13 cellular contexts compared by ENCODE assay signal in genomic region chr16:20850981-20851380, GRCh38. TPM values are rescaled to one million over a fixed set of nuclear protein-coding genes. Genes with fewer than 3 reads are reported as not detected.
DNase-seq lines count a peak whose midpoint lies in the region; ATAC-seq, FAIRE-seq and TF ChIP-seq lines count a peak whose summit lies in the region.
"Had no signal": no experiment of that assay in that cellular context is flagged by ENCODE, and none has a peak within 500 bp of the region (broad histone marks: within the 10 kb centered on the region; RNA-seq: fewer than 3 reads in every experiment).

No MANE protein-coding gene starts in this region.

- peaks cover 31% of the 10 kb centered on the region for H3K36me3 Mint-ChIP-seq in activated CD8-positive, alpha-beta memory T cell treated with anti-CD3 and anti-CD28 coated beads, Interleukin-2, amount 10 ng/mL, durations not matched to agents 7 days and 5 days

- CTCF ChIA-PET in activated CD8-positive, alpha-beta memory T cell treated with anti-CD3 and anti-CD28 coated beads, Interleukin-2, amount 10 ng/mL, durations not matched to agents 7 days and 5 days (lab: Charles Lee) = interaction anchor here (0.8 to 8.8 kb wide), 19 partner anchors 15 to 308 kb away, joined by 3 to 87 read pairs (median 7); partner anchors contain the start of genes DCUN1D3, LDAF1 and LYRM1

- H3K4me1 Mint-ChIP-seq in activated CD8-positive, alpha-beta memory T cell treated with anti-CD3 and anti-CD28 coated beads, Interleukin-2, amount 10 ng/mL, durations not matched to agents 7 days and 5 days = peaks cover 37% of the 10 kb centered on the region

- H3K9me3 ChIP-seq in gastroesophageal sphincter (no peaks in the 10 kb centered on the region), pancreas (no peaks in the 10 kb centered on the region), vagina (no peaks in the 10 kb centered on the region)
- H3K9me3 ChIP-seq: Caco-2 had no signal

- no peak for TF ChIP-seq EP300 in gastroesophageal sphincter (IDR thresholded peaks at IDR 0.05)

- H3K27me3 ChIP-seq in gastroesophageal sphincter = no peaks in the 10 kb centered on the region
- no peaks in the 10 kb centered on the region for H3K27me3 ChIP-seq in pancreas
- no peaks in the 10 kb centered on the region for H3K27me3 ChIP-seq in vagina

- no peak for ATAC-seq in activated CD8-positive, alpha-beta memory T cell treated with anti-CD3 and anti-CD28 coated beads, Interleukin-2, amount 10 ng/mL, durations not matched to agents 7 days and 5 days
- ATAC-seq in gastroesophageal sphincter = peak; percentile 18
- ATAC-seq in pancreas = no peak
- ATAC-seq in GM18858 (IDR thresholded peaks at IDR 0.05; ENCODE audit: unreplicated experiment) = no peak

- H3K36me3 ChIP-seq in gastroesophageal sphincter = peaks cover 0 to 14% of the 10 kb centered on the region in 2 donors
- no peaks in the 10 kb centered on the region for H3K36me3 ChIP-seq in pancreas
- no peaks in the 10 kb centered on the region for H3K36me3 ChIP-seq in vagina

- TF ChIP-seq POLR2A in gastroesophageal sphincter (IDR thresholded peaks at IDR 0.05) = no peak
- no peak for TF ChIP-seq POLR2A in vagina (IDR thresholded peaks at IDR 0.05)

- H3K4me3 Mint-ChIP-seq in activated CD8-positive, alpha-beta memory T cell treated with anti-CD3 and anti-CD28 coated beads, Interleukin-2, amount 10 ng/mL, durations not matched to agents 7 days and 5 days = no peak overlapping the region

- FAIRE-seq in pancreas (lab: Jason Lieb, UNC) = no peak

- peak overlapping the region; percentile 41 for H3K27ac Mint-ChIP-seq in activated CD8-positive, alpha-beta memory T cell treated with anti-CD3 and anti-CD28 coated beads, Interleukin-2, amount 10 ng/mL, durations not matched to agents 7 days and 5 days

- H3K4me3 ChIP-seq in gastroesophageal sphincter = no peak overlapping the region
- no peak overlapping the region for H3K4me3 ChIP-seq in pancreas
- no peak overlapping the region for H3K4me3 ChIP-seq in vagina

- 0 to 69% methylated on average over 1 to 3 of the region's 3 CpGs for WGBS in gastroesophageal sphincter (ENCODE audit: low coverage in 1 of 2), 2 donors
- WGBS in pancreas, 2 donors = 71 to 77% methylated on average over 3 of the region's 3 CpGs

- no peaks in the 10 kb centered on the region for H3K9me3 Mint-ChIP-seq in activated CD8-positive, alpha-beta memory T cell treated with anti-CD3 and anti-CD28 coated beads, Interleukin-2, amount 10 ng/mL, durations not matched to agents 7 days and 5 days (ENCODE audit: low read depth)

- DNase-seq in activated CD8-positive, alpha-beta memory T cell treated with anti-CD3 and anti-CD28 coated beads, Interleukin-2, amount 10 ng/mL, durations not matched to agents 7 days and 5 days = no peak
- no peak for DNase-seq in activated CD8-positive, alpha-beta memory T cell treated with anti-CD3 and anti-CD28 coated beads, Interleukin-2, amount 50 U/mL, for 4 hours
- DNase-seq in pancreas (no peak), vagina (ENCODE audit: extremely low spot score in 2 of 2) (no peak), SHP77 treated with DMSO at 0.1 percent for 48 hours (lab: John Stamatoyannopoulos, UW) (no peak)
- no peak for DNase-seq in stimulated activated CD8-positive, alpha-beta memory T cell treated with anti-CD3 and anti-CD28 coated beads, Interleukin-4, amount 100 ng/mL, for 48 hours
- DNase-seq: activated CD8-positive, alpha-beta memory T cell treated with anti-CD3 and anti-CD28 coated beads for 24 hours; activated naive CD4-positive, alpha-beta T cell treated with Interleukin-2 at 50 U/mL for 16 hours; cortex of kidney; NCI-H345 had no signal

- TF ChIP-seq CTCF in gastroesophageal sphincter (IDR thresholded peaks at IDR 0.05) (no peak), pancreas (IDR thresholded peaks at IDR 0.05) (no peak), vagina (IDR thresholded peaks at IDR 0.05) (no peak)

- H3K4me1 ChIP-seq in gastroesophageal sphincter = peaks cover 32 to 49% (median 33%) of the 10 kb centered on the region in 3 donors
- peaks cover 5 to 14% (median 5%) of the 10 kb centered on the region in 3 donors for H3K4me1 ChIP-seq in pancreas
- H3K4me1 ChIP-seq in vagina = peaks cover 40% of the 10 kb centered on the region

- no peaks in the 10 kb centered on the region for H3K27me3 Mint-ChIP-seq in activated CD8-positive, alpha-beta memory T cell treated with anti-CD3 and anti-CD28 coated beads, Interleukin-2, amount 10 ng/mL, durations not matched to agents 7 days and 5 days

- H3K27ac ChIP-seq in gastroesophageal sphincter (peak overlapping the region; percentile 68 to 87 (median 85)), pancreas (peak overlapping the region; percentile 9 to 43 (median 22)), vagina (peak overlapping the region; percentile 82)

- intact Hi-C loops in pancreas (cut with DNase I) (no loop called here), vagina (cut with DNase I) (no loop called here)

RNA-seq across cellular contexts. Expression of gene REXO5, which starts 44.7 kb away (rescaled TPM):
- total RNA-seq in activated CD8-positive, alpha-beta memory T cell treated with anti-CD3 and anti-CD28 coated beads, Interleukin-2, amount 10 ng/mL, durations not matched to agents 7 days and 5 days = 10 to 100 TPM; 18.7 to 24.7 TPM
- 1 to 10 TPM; 2.2 to 6.9 (median 3.7) TPM for total RNA-seq in gastroesophageal sphincter
- 1 to 10 TPM in 4 of 6 donors, under 1 TPM in 2; 0.88 to 4.9 (median 1.7) TPM for total RNA-seq in pancreas
- 1 to 10 TPM; 2.5 to 2.8 TPM for polyA plus RNA-seq in pancreas
- total RNA-seq in vagina = 3.7 TPM

RNA-seq across cellular contexts. Expression of gene ERI2, which starts 44.7 kb away (rescaled TPM):
- total RNA-seq in activated CD8-positive, alpha-beta memory T cell treated with anti-CD3 and anti-CD28 coated beads, Interleukin-2, amount 10 ng/mL, durations not matched to agents 7 days and 5 days = 10 to 100 TPM; 20.1 to 21.6 TPM
- total RNA-seq in gastroesophageal sphincter = 10 to 100 TPM in 3 of 4 donors, 1 to 10 TPM in 1; 7.7 to 21.8 (median 12.2) TPM
- 10 to 100 TPM in 3 of 6 donors, 1 to 10 TPM in 3; 7.9 to 12.1 (median 10.0) TPM for total RNA-seq in pancreas
- 1 to 10 TPM; 8.3 to 8.7 TPM for polyA plus RNA-seq in pancreas
- total RNA-seq in vagina = 6.4 TPM

RNA-seq across cellular contexts. Expression of gene DCUN1D3, which starts 49.2 kb away (rescaled TPM):
- total RNA-seq in activated CD8-positive, alpha-beta memory T cell treated with anti-CD3 and anti-CD28 coated beads, Interleukin-2, amount 10 ng/mL, durations not matched to agents 7 days and 5 days = 10 to 100 TPM; 18.1 to 24.4 TPM
- total RNA-seq in gastroesophageal sphincter = 10 to 100 TPM; 28.6 to 35.7 (median 33.5) TPM
- 1 to 10 TPM; 5.2 to 7.7 (median 7.0) TPM for total RNA-seq in pancreas
- polyA plus RNA-seq in pancreas = 1 to 10 TPM; 3.7 to 4.0 TPM
- 19.2 TPM for total RNA-seq in vagina

RNA-seq across cellular contexts. Expression of gene LYRM1, which starts 49.6 kb away (rescaled TPM):
- 10 to 100 TPM; 38.6 to 47.7 TPM for total RNA-seq in activated CD8-positive, alpha-beta memory T cell treated with anti-CD3 and anti-CD28 coated beads, Interleukin-2, amount 10 ng/mL, durations not matched to agents 7 days and 5 days
- total RNA-seq in gastroesophageal sphincter (10 to 100 TPM; 54.3 to 88.7 (median 58.7) TPM), pancreas (10 to 100 TPM in 5 of 6 donors, 1 to 10 TPM in 1; 9.9 to 17.5 (median 14.4) TPM), vagina (23.6 TPM)
- 10 to 100 TPM; 21.5 to 30.9 TPM for polyA plus RNA-seq in pancreas

Comparison
In these comparisons a context has a peak if more than half of its experiments do, and no peak if none do; other contexts are left out.
1. H3K27ac ChIP-seq: peak in every context shown above with its lines; median percentile 85 in gastroesophageal sphincter; 82 in vagina; 22 in pancreas.